Comparison of ENCODE assay signal across 9 cellular contexts in genomic region chr2:222427606-222428320, GRCh38. TPM values are rescaled to one million over a fixed set of nuclear protein-coding genes. Genes with fewer than 3 reads are reported as not detected.
DNase-seq lines count a peak whose midpoint lies in the region; ATAC-seq, FAIRE-seq and TF ChIP-seq lines count a peak whose summit lies in the region.
"Had no signal": no experiment of that assay in that cellular context is flagged by ENCODE, and none has a peak within 500 bp of the region (broad histone marks: within the 10 kb centered on the region; RNA-seq: fewer than 3 reads in every experiment).

No MANE protein-coding gene starts in this region.

- H3K9me3 ChIP-seq in HepG2 (ENCODE audit: low read length): no peaks in the 10 kb centered on the region
- no peaks in the 10 kb centered on the region for H3K9me3 ChIP-seq in gastrocnemius medialis
- H3K9me3 ChIP-seq: neutrophil had no signal

- H3K79me2 ChIP-seq in HepG2 (ENCODE audit: insufficient read depth, low read length): no peaks in the 10 kb centered on the region

- WGBS in HepG2 (ENCODE audit: low lambda C conversion rate): 14% methylated on average over 4 of the region's 4 CpGs

- H3K27me3 ChIP-seq in HepG2 (ENCODE audit: control insufficient read depth in 1 of 2, insufficient read depth in 2 of 2, low read length in 2 of 2) (peaks cover 3 to 21% of the 10 kb centered on the region in 2 experiments; a peak in 4 of 5 replicates), gastrocnemius medialis (peaks cover 18 to 24% (median 19%) of the 10 kb centered on the region in 3 donors)

- in situ Hi-C loops in HepG2 (cut with HindIII; ENCODE audit: extremely low pct_ligation_motif_present, low pct_unique_long_range_greater_than_20kb): no loop called here
- in situ Hi-C loops in gastrocnemius medialis (cut with MboI; ENCODE audit: low sequenced_read_pairs in 4 of 4): no loop called here

- no peak overlapping the region for H3K9ac ChIP-seq in HepG2 (ENCODE audit: insufficient read depth, low read depth, low read length)

- H3K4me2 ChIP-seq in HepG2 (ENCODE audit: low read depth, low read length): no peak overlapping the region

- H3K4me3 ChIP-seq in HepG2 (replicated peaks in 1 of 3; ENCODE audit: insufficient read depth in 1 of 3, low read depth in 2 of 3, low read length in 3 of 3) (no peak overlapping the region), gastrocnemius medialis (no peak overlapping the region)

- no peak for TF ChIP-seq RAD21 in HepG2 (CRISPR knock-in tag; IDR thresholded peaks at IDR 0.05)

- H4K20me1 ChIP-seq in HepG2 (ENCODE audit: insufficient read depth, low read length): no peaks in the 10 kb centered on the region

- H3K4me1 ChIP-seq in HepG2 (ENCODE audit: insufficient read depth, low read length) (no peaks in the 10 kb centered on the region), gastrocnemius medialis (no peaks in the 10 kb centered on the region)

- POLR2A ChIA-PET in HepG2 (lab: Yijun Ruan, JAX): no interaction called here

- peak; percentile 79 for DNase-seq in HT-29 (ENCODE audit: low spot score)
- no peak for DNase-seq in HepG2 (ENCODE audit: low spot score)
- DNase-seq in NCI-H2196 (lab: John Stamatoyannopoulos, UW; ENCODE audit: unreplicated experiment): no peak
- no peak for DNase-seq in SHP77 (lab: John Stamatoyannopoulos, UW)
- DNase-seq in GDM1 (lab: John Stamatoyannopoulos, UW): no peak
- no peak for DNase-seq in gastrocnemius medialis

- no peak for FAIRE-seq in HepG2 (lab: Jason Lieb, UNC)

- CTCF ChIA-PET in HepG2 (lab: Yijun Ruan, JAX; ENCODE audit: low intra/inter-chr PET ratio, low total read pairs): no interaction called here

- ATAC-seq in GM18519 (IDR thresholded peaks at IDR 0.05; ENCODE audit: low FRiP score, unreplicated experiment): peak; percentile 34
- ATAC-seq in GM21717 (IDR thresholded peaks at IDR 0.05; ENCODE audit: unreplicated experiment): peak; percentile 35
- ATAC-seq in HepG2: peak; percentile 37
- ATAC-seq in gastrocnemius medialis: no peak

- intact Hi-C loops in HepG2 (cut with micrococcal nuclease; ENCODE audit: unreplicated experiment): no loop called here
- intact Hi-C loops in gastrocnemius medialis (cut with DNase I; ENCODE audit: low total_unique reads): no loop called here

- H3K36me3 ChIP-seq in HepG2 (replicated peaks in 1 of 2; ENCODE audit: control insufficient read depth in 1 of 2, insufficient read depth in 2 of 2, low read length in 2 of 2): no peaks in the 10 kb centered on the region
- no peaks in the 10 kb centered on the region for H3K36me3 ChIP-seq in gastrocnemius medialis
- H3K36me3 ChIP-seq: neutrophil had no signal

- TF ChIP-seq CTCF in HepG2 (CRISPR knock-in tag; IDR thresholded peaks at IDR 0.05): no peak
- TF ChIP-seq CTCF in gastrocnemius medialis (IDR thresholded peaks at IDR 0.05 in 4 of 5, conservative IDR thresholded peaks at IDR 0.05 in 1 of 5): no peak

- TF ChIP-seq EP300 in HepG2 (IDR thresholded peaks at IDR 0.05; ENCODE audit: low read depth in 2 of 2, low read length in 2 of 2) (no peak), HepG2 (CRISPR knock-in tag; IDR thresholded peaks at IDR 0.05; ENCODE audit: borderline replicate concordance) (no peak)

- no peak for TF ChIP-seq POLR2A in HepG2 (IDR thresholded peaks at IDR 0.05; ENCODE audit: insufficient read depth in 1 of 2, low read depth in 2 of 2, low read length in 2 of 2)
- no peak for TF ChIP-seq POLR2A in gastrocnemius medialis (IDR thresholded peaks at IDR 0.05)

- BruUV-seq in HepG2 (replicated peaks; lab: Mats Ljungman, UMichigan): no TSS peak

- no peak overlapping the region for H2AFZ ChIP-seq in HepG2 (ENCODE audit: low read length)

- H3K27ac ChIP-seq in HepG2 (ENCODE audit: extremely low read length, insufficient read depth, low read length): no peak overlapping the region
- H3K27ac ChIP-seq in gastrocnemius medialis: no peak overlapping the region
- H3K27ac ChIP-seq: neutrophil had no signal

TF ChIP-seq in HepG2, 621 proteins besides CTCF, POLR2A, EP300 and RAD21:
- no peak for TF ChIP-seq TRIM24 (CRISPR knock-in tag; IDR thresholded peaks at IDR 0.05)

RNA-seq across cellular contexts. Expression of gene SGPP2, which starts 3.4 kb away (rescaled TPM):
- 16.9 and 23.6 TPM in 2 replicates for total RNA-seq in HT-29 (2014; rRNA removed; shearing (Covaris generic))
- not detected in 2 replicates for total RNA-seq in HepG2 (2016; rRNA removed; fragmentation: Illumina TruSeq; extraction: Trizol)
- total RNA-seq in HepG2 (2016; cell fraction: cytosol; rRNA removed; fragmentation: Illumina TruSeq; extraction: Trizol; ENCODE audit: low read depth): not detected in 2 replicates
- not detected in 2 replicates for total RNA-seq in HepG2 (2016; cell fraction: insoluble cytoplasmic fraction; rRNA removed; fragmentation: Illumina TruSeq; extraction: Trizol)
- total RNA-seq in HepG2 (2016; cell fraction: membrane; rRNA removed; fragmentation: Illumina TruSeq; extraction: Trizol): not detected in 2 replicates
- not detected in 2 replicates for total RNA-seq in HepG2 (2016; cell fraction: nucleus; rRNA removed; fragmentation: Illumina TruSeq; extraction: Trizol)
- not detected in 2 replicates for polyA plus RNA-seq in HepG2 (2011; rRNA removed)
- 0.01 TPM in 1 of 2 replicates, not detected in the other for polyA plus RNA-seq in HepG2 (2011; cell fraction: cytosol; rRNA removed)
- polyA plus RNA-seq in HepG2 (2011; cell fraction: nucleus; rRNA removed): not detected in 2 replicates
- 0.08 and 0.21 TPM in 2 replicates for polyA plus RNA-seq in HepG2 (2012)
- polyA plus RNA-seq in HepG2 (2016; cell fraction: cytosol; fragmentation: Illumina TruSeq; extraction: Trizol; ENCODE audit: low read depth): not detected in 2 replicates
- not detected in 2 replicates for polyA plus RNA-seq in HepG2 (2016; cell fraction: insoluble cytoplasmic fraction; fragmentation: Illumina TruSeq; extraction: Trizol; ENCODE audit: low read depth)
- polyA plus RNA-seq in HepG2 (2016; cell fraction: membrane; fragmentation: Illumina TruSeq; extraction: Trizol; ENCODE audit: low read depth): not detected in 2 replicates
- polyA plus RNA-seq in HepG2 (2016; cell fraction: nucleus; fragmentation: Illumina TruSeq; extraction: Trizol; ENCODE audit: insufficient read depth, low read depth): not detected in 2 replicates
- polyA minus RNA-seq in HepG2 (2011; rRNA and poly(A)+ RNA removed; ENCODE audit: low replicate concordance): 0.14 TPM in 1 of 2 replicates, not detected in the other
- polyA minus RNA-seq in HepG2 (2011; cell fraction: cytosol; rRNA and poly(A)+ RNA removed): not detected in 2 replicates
- not detected in 2 replicates for polyA minus RNA-seq in HepG2 (2011; cell fraction: nucleus; rRNA and poly(A)+ RNA removed)
- under 1 TPM in 3 of 4 donors, not detected in 1; 0.17 to 0.59 (median 0.31) TPM for total RNA-seq in gastrocnemius medialis

Comparison
In these comparisons a context has a peak if more than half of its experiments do, and no peak if none do; other contexts are left out.
1. ATAC-seq: peak in GM18519 (single experiment), GM21717 (single experiment) and HepG2 (single experiment); none in gastrocnemius medialis (0 of 2).
2. RNA of gene SGPP2, which starts 3.4 kb away (total RNA-seq): 16.9 to 23.6 TPM in HT-29; 0.17 to 0.59 TPM in gastrocnemius medialis and not detected in HepG2; every median in the first group is over 10 times any median in the second.